In genomic region chr11:72676874-72677341, GRCh38 we compare ENCODE assay signal across 1 cellular context.
TF ChIP-seq lines count a peak whose summit lies in the region.

No MANE protein-coding gene starts in this region.

TF ChIP-seq in HEK293, 187 proteins besides CTCF, POLR2A, EP300 and RAD21 (continued from another document):
- TF ChIP-seq ZNF449 (tag by site-specific recombination; IDR thresholded peaks at IDR 0.05) (no peak), REST (tag by site-specific recombination; IDR thresholded peaks at IDR 0.05) (peak; percentile 94), ZIC2 (tag by site-specific recombination; IDR thresholded peaks at IDR 0.05) (peak; percentile 40; the same call in 1 of the 2 replicates), ZNF580 (tag by site-specific recombination; IDR thresholded peaks at IDR 0.05) (no peak), ZNF513 (tag by site-specific recombination; IDR thresholded peaks at IDR 0.05) (no peak), SETDB1 (IDR thresholded peaks at IDR 0.05; ENCODE audit: insufficient read length, low read length) (no peak), ZNF544 (tag by site-specific recombination; IDR thresholded peaks at IDR 0.05) (no peak), ZNF792 (tag by site-specific recombination; IDR thresholded peaks at IDR 0.05) (no peak), ZNF501 (tag by site-specific recombination; IDR thresholded peaks at IDR 0.05) (no peak), YY2 (tag by site-specific recombination; IDR thresholded peaks at IDR 0.05) (no peak), ZFHX2 (tag by site-specific recombination; conservative IDR thresholded peaks at IDR 0.05) (peak; percentile 89), SP2 (tag by site-specific recombination; IDR thresholded peaks at IDR 0.05) (peak; percentile 56), ZBTB17 (tag by site-specific recombination; IDR thresholded peaks at IDR 0.05) (no peak), ZNF701 (tag by site-specific recombination; IDR thresholded peaks at IDR 0.05) (no peak), ZSCAN18 (tag by site-specific recombination; IDR thresholded peaks at IDR 0.05) (no peak), ZNF626 (tag by site-specific recombination; IDR thresholded peaks at IDR 0.05) (no peak)
